27 cellular contexts compared by ENCODE assay signal in the genomic region with DNA sequence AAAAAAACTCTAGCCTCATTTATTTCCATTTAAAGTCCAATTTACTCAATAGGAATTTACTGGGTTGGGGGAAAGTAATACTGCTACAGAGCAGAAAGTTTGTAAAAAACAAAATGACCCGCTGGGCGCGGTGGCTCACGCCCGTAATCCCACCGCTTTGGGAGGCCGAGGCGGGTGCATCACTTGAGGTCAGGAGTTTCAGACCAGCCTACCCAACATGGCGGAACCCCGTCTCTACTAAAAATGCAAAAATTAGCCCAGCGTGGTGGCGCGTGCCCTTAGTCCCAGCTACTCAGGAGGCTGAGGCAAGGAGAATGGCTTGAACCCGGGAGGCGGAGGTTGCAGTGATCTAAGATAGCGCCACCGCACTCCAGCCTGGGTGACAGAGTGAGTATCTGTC.
"Had no signal": no experiment of that assay in that cellular context is flagged by ENCODE, and none has a peak within 500 bp of the region (broad histone marks: within the 10 kb centered on the region; RNA-seq: fewer than 3 reads in every experiment).

No MANE protein-coding gene starts in this region.

- DNase-seq: colonic mucosa; cortex of kidney; dermis blood vessel endothelial cell; dorsolateral prefrontal cortex; effector CD4-positive, alpha-beta T cell; effector CD8-positive, alpha-beta T cell; effector memory CD4-positive, alpha-beta T cell; effector memory CD8-positive, alpha-beta T cell; endodermal cell; erythroblast; esophagus squamous epithelium; foreskin fibroblast; foreskin keratinocyte; foreskin melanocyte; gastrocnemius medialis; glutamatergic neuron; head of caudate nucleus; heart left ventricle; heart right ventricle had no signal

- H3K4me3 ChIP-seq: colonic mucosa, coronary artery, dorsolateral prefrontal cortex, esophagus muscularis mucosa, esophagus squamous epithelium, gastrocnemius medialis, gastroesophageal sphincter, heart left ventricle, heart right ventricle had no signal

- H3K9me3 ChIP-seq: colonic mucosa, esophagus squamous epithelium, gastrocnemius medialis, gastroesophageal sphincter had no signal

- H3K36me3 ChIP-seq: colonic mucosa, esophagus muscularis mucosa, esophagus squamous epithelium, gastrocnemius medialis, gastroesophageal sphincter, heart left ventricle, heart right ventricle had no signal

- H3K27ac ChIP-seq: colonic mucosa, coronary artery, dorsolateral prefrontal cortex, epithelial cell of prostate, esophagus muscularis mucosa, esophagus squamous epithelium, foreskin keratinocyte, gastrocnemius medialis, gastroesophageal sphincter, heart left ventricle, heart right ventricle had no signal

- FAIRE-seq: colon, endometrium, endothelial cell of umbilical vein had no signal

- H3K4me1 ChIP-seq: colonic mucosa, esophagus muscularis mucosa, esophagus squamous epithelium, foreskin keratinocyte, gastrocnemius medialis, gastroesophageal sphincter, heart left ventricle, heart right ventricle had no signal

- ATAC-seq: effector memory CD8-positive, alpha-beta T cell; esophagus mucosa; foreskin keratinocyte; gastrocnemius medialis; gastroesophageal sphincter; heart left ventricle; heart right ventricle had no signal

- H3K27me3 ChIP-seq: colonic mucosa, dorsolateral prefrontal cortex, esophagus muscularis mucosa, esophagus squamous epithelium, foreskin keratinocyte, gastrocnemius medialis, gastroesophageal sphincter, heart left ventricle, heart right ventricle had no signal
